ENCODE assay signal across 8 cellular contexts in genomic region chr20:53593466-53594007, GRCh38. TPM values are rescaled to one million over a fixed set of nuclear protein-coding genes. Genes with fewer than 3 reads are reported as not detected.
DNase-seq lines count a peak whose midpoint lies in the region; ATAC-seq and TF ChIP-seq lines count a peak whose summit lies in the region.
"Not testable (repeated sequence)": the region's sequence is repeated elsewhere in the genome, so short reads cannot be mapped to it uniquely, and the experiment has no call there.

Gene ZNF217 (minus strand): TSS chr20:53593839. CDS start chr20:53582826, 11,013 bp downstream.

- ATAC-seq in HG02642 (IDR thresholded peaks at IDR 0.05; ENCODE audit: poor library complexity, unreplicated experiment) (peak; percentile 23), heart left ventricle (peak in 3 of 4 donors; percentile 30 to 66 (median 60))

- TF ChIP-seq CTCF in ascending aorta (IDR thresholded peaks at IDR 0.05); heart left ventricle (IDR thresholded peaks at IDR 0.05); testis (IDR thresholded peaks at IDR 0.05): not testable (repeated sequence)

- not testable (repeated sequence) for H3K27me3 ChIP-seq in ascending aorta, heart left ventricle, testis

- H3K36me3 ChIP-seq in ascending aorta; heart left ventricle; testis (ENCODE audit: low read depth, missing control alignments): not testable (repeated sequence)

- H3K4me3 ChIP-seq in ascending aorta (peak within 1 kb of the TSS; percentile 92 to 98), heart left ventricle (peak within 1 kb of the TSS; percentile 63 to 96 (median 94)), testis (peak within 1 kb of the TSS; percentile 86 to 94)

- DNase-seq in NCI-H1436 (lab: John Stamatoyannopoulos, UW) (peak; percentile 31), UCSD-AML1 (lab: John Stamatoyannopoulos, UW; ENCODE audit: unreplicated experiment) (peak; percentile 72), ascending aorta (ENCODE audit: low spot score in 2 of 2) (peak in 1 of 2 donors; percentile 83), heart left ventricle (peak; percentile 80 to 91 (median 83)), occipital lobe (lab: John Stamatoyannopoulos, UW) (peak; percentile 19), testis (peak; percentile 71)

- WGBS in heart left ventricle, 4 donors: 3 to 6% (median 4%) methylated on average over 8 to 64 of the region's 66 CpGs
- 0 to 4% methylated on average over 14 to 58 of the region's 66 CpGs for WGBS in testis, 2 donors

- intact Hi-C loops in ascending aorta (cut with DNase I): loop anchor here (1.0 to 10.0 kb wide), 4 partner anchors 30 to 751 kb away; no protein-coding TSS in a partner anchor
- intact Hi-C loops in heart left ventricle (cut with DNase I): loop anchor here in 5 of 10 donors (2.0 to 10.0 kb wide), 6 partner anchors 29 to 274 kb away; no protein-coding TSS in a partner anchor
- intact Hi-C loops in testis (cut with DNase I; ENCODE audit: low total_unique reads): not testable (repeated sequence)

- H3K27ac ChIP-seq in ascending aorta: peak within 1 kb of the TSS; percentile 95 to 99
- H3K27ac ChIP-seq in heart left ventricle: peak within 1 kb of the TSS; percentile 90 to 100 (median 99)
- H3K27ac ChIP-seq in testis: peak within 1 kb of the TSS; percentile 97 to 98

- H3K4me1 ChIP-seq in ascending aorta: peaks cover 0 to 13% of the 10 kb centered on the region in 2 donors
- H3K4me1 ChIP-seq in heart left ventricle: peaks cover 0 to 56% (median 25%) of the 10 kb centered on the region in 12 donors
- peaks cover 22% of the 10 kb centered on the region for H3K4me1 ChIP-seq in testis

- H3K9me3 ChIP-seq in ascending aorta, heart left ventricle, testis: not testable (repeated sequence)

- TF ChIP-seq POLR2A in GM10847 (IDR thresholded peaks at IDR 0.05; ENCODE audit: extremely low read depth, insufficient read length) (peak; percentile 43), heart left ventricle (IDR thresholded peaks at IDR 0.05) (peak in 1 of 2 donors; percentile 9)
- TF ChIP-seq POLR2A in testis (IDR thresholded peaks at IDR 0.05): not testable (repeated sequence)

RNA-seq across cellular contexts. Expression of gene ZNF217, which starts in this region (rescaled TPM):
- total RNA-seq in ascending aorta (8.9 TPM), heart left ventricle (10 to 100 TPM in 2 of 9 donors, 1 to 10 TPM in 7; 5.4 to 24.1 (median 8.6) TPM), occipital lobe (7.3 TPM), testis (10 to 100 TPM; 48.6 to 61.2 TPM)
- polyA plus RNA-seq in heart left ventricle (1 to 10 TPM; 3.7 to 5.0 TPM), testis (ENCODE audit: insufficient read depth, low read depth, low replicate concordance) (47.3 TPM)
